Comparison of ENCODE assay signal across 9 cellular contexts in genomic region chr4:42638993-42639392, GRCh38.
DNase-seq lines count a peak whose midpoint lies in the region; ATAC-seq and TF ChIP-seq lines count a peak whose summit lies in the region.
"Had no signal": no experiment of that assay in that cellular context is flagged by ENCODE, and none has a peak within 500 bp of the region (broad histone marks: within the 10 kb centered on the region; RNA-seq: fewer than 3 reads in every experiment).

No MANE protein-coding gene starts in this region.

- peaks cover 30% of the 10 kb centered on the region for H3K36me3 ChIP-seq in DOHH2 (ENCODE audit: control insufficient read depth, low read length)

- DNase-seq in UCSD-AML1 (lab: John Stamatoyannopoulos, UW; ENCODE audit: unreplicated experiment) (peak; percentile 10), NCI-H146 (lab: John Stamatoyannopoulos, UW) (no peak), cerebellar cortex (ENCODE audit: low spot score) (no peak), RKO (ENCODE audit: low spot score) (no peak), NCI-H128 (lab: John Stamatoyannopoulos, UW; ENCODE audit: unreplicated experiment) (no peak)
- DNase-seq: Calu3 had no signal

- peak overlapping the region; percentile 73 for H3K4me3 ChIP-seq in DOHH2 (ENCODE audit: low read length)

- H3K27ac ChIP-seq in DOHH2 (ENCODE audit: low read depth, low read length) = peak overlapping the region; percentile 97

- peaks cover 99% of the 10 kb centered on the region for H3K4me1 ChIP-seq in DOHH2 (ENCODE audit: control insufficient read depth, low read length)

- no peaks in the 10 kb centered on the region for H3K27me3 ChIP-seq in DOHH2 (ENCODE audit: control insufficient read depth, low read length)

- peaks cover 5% of the 10 kb centered on the region; the same call in 1 of the 2 replicates for H4K20me1 ChIP-seq in DOHH2 (ENCODE audit: control insufficient read depth, insufficient read depth, low read depth, low read length)

- peaks cover 23% of the 10 kb centered on the region for H3F3A ChIP-seq in DOHH2 (ENCODE audit: control insufficient read depth, insufficient read depth)

- ATAC-seq in GM19328 (IDR thresholded peaks at IDR 0.05; ENCODE audit: unreplicated experiment) (peak; percentile 68), HG03045 (IDR thresholded peaks at IDR 0.05; ENCODE audit: unreplicated experiment) (peak; percentile 61)

- H3K79me2 ChIP-seq in DOHH2 (ENCODE audit: control insufficient read depth, low read length) = peaks cover 99% of the 10 kb centered on the region

- H3K9me2 ChIP-seq in DOHH2 (replicated peaks; ENCODE audit: control insufficient read depth, low read length) = no peaks in the 10 kb centered on the region

- H3K4me2 ChIP-seq in DOHH2 (ENCODE audit: low read length) = peak overlapping the region; percentile 85

- no peak for TF ChIP-seq CTCF in DOHH2 (IDR thresholded peaks at IDR 0.05; ENCODE audit: low read depth, low read length, poor library complexity, severe bottlenecking)

- H3K9me3 ChIP-seq in DOHH2 (ENCODE audit: control insufficient read depth, insufficient read depth, low read length) = no peaks in the 10 kb centered on the region
